Comparison of ENCODE assay signal across 1 cellular context in the genomic region with DNA sequence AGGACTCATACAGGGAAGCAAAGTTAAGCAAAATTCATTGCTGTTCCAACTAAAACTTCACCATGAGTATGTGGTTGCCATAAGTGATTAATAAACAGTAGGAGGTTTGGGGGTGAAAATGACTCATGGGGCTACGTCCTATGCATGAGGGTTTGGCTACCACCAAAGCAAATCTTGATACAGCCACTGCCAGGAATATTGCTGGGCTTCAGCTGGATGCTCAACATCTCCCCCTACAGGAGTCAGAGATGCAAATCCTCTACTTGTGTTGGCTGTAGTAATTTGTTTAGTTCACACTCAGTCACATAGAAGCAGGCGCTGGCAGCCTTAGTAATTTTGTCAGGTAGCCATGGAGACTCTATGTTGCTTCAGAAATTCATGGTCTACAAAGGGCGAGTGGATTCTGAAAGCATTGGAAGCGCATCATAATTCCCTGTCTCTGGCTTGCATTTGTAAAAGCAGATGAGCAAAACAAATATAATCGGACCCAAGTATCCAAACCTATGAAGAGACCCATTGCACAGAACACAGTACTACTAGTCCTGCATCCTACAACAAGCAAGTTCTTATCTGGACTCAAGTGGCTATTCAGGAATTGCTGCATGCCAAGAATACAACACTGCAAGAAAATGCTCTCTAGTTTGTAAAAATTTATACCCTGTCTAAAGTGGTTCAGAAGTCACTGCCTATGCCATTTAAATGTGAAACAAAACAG.
TF ChIP-seq lines count a peak whose summit lies in the region.

No MANE protein-coding gene starts in this region.

TF ChIP-seq in GM12878, 131 proteins besides CTCF, POLR2A, EP300 and RAD21 (continued from another document):
- TF ChIP-seq, protein P1, sequence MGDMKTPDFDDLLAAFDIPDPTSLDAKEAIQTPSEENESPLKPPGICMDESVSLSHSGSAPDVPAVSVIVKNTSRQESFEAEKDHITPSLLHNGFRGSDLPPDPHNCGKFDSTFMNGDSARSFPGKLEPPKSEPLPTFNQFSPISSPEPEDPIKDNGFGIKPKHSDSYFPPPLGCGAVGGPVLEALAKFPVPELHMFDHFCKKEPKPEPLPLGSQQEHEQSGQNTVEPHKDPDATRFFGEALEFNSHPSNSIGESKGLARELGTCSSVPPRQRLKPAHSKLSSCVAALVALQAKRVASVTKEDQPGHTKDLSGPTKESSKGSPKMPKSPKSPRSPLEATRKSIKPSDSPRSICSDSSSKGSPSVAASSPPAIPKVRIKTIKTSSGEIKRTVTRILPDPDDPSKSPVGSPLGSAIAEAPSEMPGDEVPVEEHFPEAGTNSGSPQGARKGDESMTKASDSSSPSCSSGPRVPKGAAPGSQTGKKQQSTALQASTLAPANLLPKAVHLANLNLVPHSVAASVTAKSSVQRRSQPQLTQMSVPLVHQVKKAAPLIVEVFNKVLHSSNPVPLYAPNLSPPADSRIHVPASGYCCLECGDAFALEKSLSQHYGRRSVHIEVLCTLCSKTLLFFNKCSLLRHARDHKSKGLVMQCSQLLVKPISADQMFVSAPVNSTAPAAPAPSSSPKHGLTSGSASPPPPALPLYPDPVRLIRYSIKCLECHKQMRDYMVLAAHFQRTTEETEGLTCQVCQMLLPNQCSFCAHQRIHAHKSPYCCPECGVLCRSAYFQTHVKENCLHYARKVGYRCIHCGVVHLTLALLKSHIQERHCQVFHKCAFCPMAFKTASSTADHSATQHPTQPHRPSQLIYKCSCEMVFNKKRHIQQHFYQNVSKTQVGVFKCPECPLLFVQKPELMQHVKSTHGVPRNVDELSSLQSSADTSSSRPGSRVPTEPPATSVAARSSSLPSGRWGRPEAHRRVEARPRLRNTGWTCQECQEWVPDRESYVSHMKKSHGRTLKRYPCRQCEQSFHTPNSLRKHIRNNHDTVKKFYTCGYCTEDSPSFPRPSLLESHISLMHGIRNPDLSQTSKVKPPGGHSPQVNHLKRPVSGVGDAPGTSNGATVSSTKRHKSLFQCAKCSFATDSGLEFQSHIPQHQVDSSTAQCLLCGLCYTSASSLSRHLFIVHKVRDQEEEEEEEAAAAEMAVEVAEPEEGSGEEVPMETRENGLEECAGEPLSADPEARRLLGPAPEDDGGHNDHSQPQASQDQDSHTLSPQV (IDR thresholded peaks at IDR 0.05), result no peak
- TF ChIP-seq, protein P2, sequence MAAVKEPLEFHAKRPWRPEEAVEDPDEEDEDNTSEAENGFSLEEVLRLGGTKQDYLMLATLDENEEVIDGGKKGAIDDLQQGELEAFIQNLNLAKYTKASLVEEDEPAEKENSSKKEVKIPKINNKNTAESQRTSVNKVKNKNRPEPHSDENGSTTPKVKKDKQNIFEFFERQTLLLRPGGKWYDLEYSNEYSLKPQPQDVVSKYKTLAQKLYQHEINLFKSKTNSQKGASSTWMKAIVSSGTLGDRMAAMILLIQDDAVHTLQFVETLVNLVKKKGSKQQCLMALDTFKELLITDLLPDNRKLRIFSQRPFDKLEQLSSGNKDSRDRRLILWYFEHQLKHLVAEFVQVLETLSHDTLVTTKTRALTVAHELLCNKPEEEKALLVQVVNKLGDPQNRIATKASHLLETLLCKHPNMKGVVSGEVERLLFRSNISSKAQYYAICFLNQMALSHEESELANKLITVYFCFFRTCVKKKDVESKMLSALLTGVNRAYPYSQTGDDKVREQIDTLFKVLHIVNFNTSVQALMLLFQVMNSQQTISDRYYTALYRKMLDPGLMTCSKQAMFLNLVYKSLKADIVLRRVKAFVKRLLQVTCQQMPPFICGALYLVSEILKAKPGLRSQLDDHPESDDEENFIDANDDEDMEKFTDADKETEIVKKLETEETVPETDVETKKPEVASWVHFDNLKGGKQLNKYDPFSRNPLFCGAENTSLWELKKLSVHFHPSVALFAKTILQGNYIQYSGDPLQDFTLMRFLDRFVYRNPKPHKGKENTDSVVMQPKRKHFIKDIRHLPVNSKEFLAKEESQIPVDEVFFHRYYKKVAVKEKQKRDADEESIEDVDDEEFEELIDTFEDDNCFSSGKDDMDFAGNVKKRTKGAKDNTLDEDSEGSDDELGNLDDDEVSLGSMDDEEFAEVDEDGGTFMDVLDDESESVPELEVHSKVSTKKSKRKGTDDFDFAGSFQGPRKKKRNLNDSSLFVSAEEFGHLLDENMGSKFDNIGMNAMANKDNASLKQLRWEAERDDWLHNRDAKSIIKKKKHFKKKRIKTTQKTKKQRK (IDR thresholded peaks at IDR 0.05; ENCODE audit: low read depth, low read length), result no peak
- no peak for TF ChIP-seq SIN3A (IDR thresholded peaks at IDR 0.05; ENCODE audit: low read depth, low read length)
- TF ChIP-seq EZH2 (IDR thresholded peaks at IDR 0.05; ENCODE audit: borderline replicate concordance, control insufficient read depth, low read depth, low read length), result no peak
